ENCODE assay signal across 8 cellular contexts in the genomic region with DNA sequence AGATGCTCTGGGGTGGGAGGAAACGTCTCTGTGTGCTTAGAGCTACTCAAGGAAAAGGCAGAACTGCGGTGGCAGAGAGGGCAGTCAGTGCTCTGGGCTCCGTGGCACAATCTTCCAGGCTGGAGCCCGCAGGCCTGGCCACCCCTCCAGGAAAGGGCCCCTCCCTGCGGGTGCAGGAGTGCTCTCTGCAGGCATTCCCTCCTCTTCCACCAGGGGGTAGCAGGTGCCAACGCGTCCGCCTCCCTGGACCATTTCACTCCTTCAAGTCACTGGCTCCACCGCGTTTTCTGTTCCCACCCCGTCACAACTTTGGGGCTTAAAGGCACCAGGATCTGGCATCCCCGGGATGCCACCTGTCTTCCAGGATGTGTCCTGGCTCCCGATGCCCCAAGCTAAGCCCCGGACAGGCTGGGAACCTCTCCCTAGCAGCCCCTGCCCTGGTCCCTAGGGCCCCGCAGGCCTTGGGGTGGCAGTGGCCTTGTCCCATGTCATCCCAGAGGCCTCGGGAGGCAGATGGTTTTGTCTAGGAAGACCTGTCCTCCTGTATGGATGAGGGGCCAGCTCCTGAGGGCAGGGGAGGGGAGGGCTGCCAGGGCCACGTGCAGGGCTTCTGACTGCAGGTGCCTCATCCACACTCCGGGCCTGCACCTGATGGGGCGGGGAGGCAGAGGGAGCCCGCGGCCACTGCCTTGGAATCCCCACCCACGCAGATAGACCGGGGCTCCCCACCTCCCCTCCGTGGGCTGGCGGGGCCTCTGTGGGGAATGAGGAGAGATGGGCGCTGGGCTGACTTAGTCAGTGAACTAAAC. TPM values are rescaled to one million over a fixed set of nuclear protein-coding genes. Genes with fewer than 3 reads are reported as not detected.
DNase-seq lines count a peak whose midpoint lies in the region; ATAC-seq and TF ChIP-seq lines count a peak whose summit lies in the region.

No MANE protein-coding gene starts in this region.

- H3K4me1 Mint-ChIP-seq in brain: no peaks in the 10 kb centered on the region
- H3K4me1 Mint-ChIP-seq in activated CD8-positive, alpha-beta memory T cell treated with anti-CD3 and anti-CD28 coated beads, Interleukin-2, amount 10 ng/mL, durations not matched to agents 7 days and 5 days: no peaks in the 10 kb centered on the region

- ATAC-seq in mucosa of descending colon (peak; percentile 78), HG02970 (IDR thresholded peaks at IDR 0.05; ENCODE audit: low FRiP score, unreplicated experiment) (no peak), GM21529 (IDR thresholded peaks at IDR 0.05; ENCODE audit: unreplicated experiment) (no peak), HG03354 (IDR thresholded peaks at IDR 0.05; ENCODE audit: poor library complexity, severe bottlenecking, unreplicated experiment) (no peak)
- ATAC-seq in activated CD8-positive, alpha-beta memory T cell treated with anti-CD3 and anti-CD28 coated beads, Interleukin-2, amount 10 ng/mL, durations not matched to agents 7 days and 5 days: no peak

- TF ChIP-seq CTCF in brain (conservative IDR thresholded peaks at IDR 0.05) (peak; percentile 19 to 48), mucosa of descending colon (IDR thresholded peaks at IDR 0.05) (no peak)

- peaks cover 2% of the 10 kb centered on the region for H3K27me3 Mint-ChIP-seq in brain
- no peaks in the 10 kb centered on the region for H3K27me3 Mint-ChIP-seq in activated CD8-positive, alpha-beta memory T cell treated with anti-CD3 and anti-CD28 coated beads, Interleukin-2, amount 10 ng/mL, durations not matched to agents 7 days and 5 days

- CTCF ChIA-PET in activated CD8-positive, alpha-beta memory T cell treated with anti-CD3 and anti-CD28 coated beads, Interleukin-2, amount 10 ng/mL, durations not matched to agents 7 days and 5 days (lab: Charles Lee): no interaction called here

- no peak overlapping the region for H3K4me3 ChIP-seq in mucosa of descending colon

- H3K36me3 Mint-ChIP-seq in brain: no peaks in the 10 kb centered on the region
- H3K36me3 Mint-ChIP-seq in activated CD8-positive, alpha-beta memory T cell treated with anti-CD3 and anti-CD28 coated beads, Interleukin-2, amount 10 ng/mL, durations not matched to agents 7 days and 5 days: no peaks in the 10 kb centered on the region

- no peaks in the 10 kb centered on the region for H3K4me1 ChIP-seq in mucosa of descending colon (ENCODE audit: low read depth)

- H3K27ac Mint-ChIP-seq in brain: no peak overlapping the region
- no peak overlapping the region for H3K27ac Mint-ChIP-seq in activated CD8-positive, alpha-beta memory T cell treated with anti-CD3 and anti-CD28 coated beads, Interleukin-2, amount 10 ng/mL, durations not matched to agents 7 days and 5 days

- intact Hi-C loops in mucosa of descending colon (cut with DNase I, micrococcal nuclease): no loop called here

- DNase-seq in DMS79 treated with DMSO at 0.1 percent for 48 hours (lab: John Stamatoyannopoulos, UW): peak; percentile 23
- peak; percentile 53 for DNase-seq in HuH-7.5 (ENCODE audit: low spot score)
- peak; percentile 36 to 61 (median 60) for DNase-seq in mucosa of descending colon
- no peak for DNase-seq in activated CD8-positive, alpha-beta memory T cell treated with anti-CD3 and anti-CD28 coated beads, Interleukin-2, amount 10 ng/mL, durations not matched to agents 7 days and 5 days

- H3K9me3 ChIP-seq in mucosa of descending colon: no peaks in the 10 kb centered on the region

- no peaks in the 10 kb centered on the region for H3K9me3 Mint-ChIP-seq in brain
- H3K9me3 Mint-ChIP-seq in activated CD8-positive, alpha-beta memory T cell treated with anti-CD3 and anti-CD28 coated beads, Interleukin-2, amount 10 ng/mL, durations not matched to agents 7 days and 5 days (ENCODE audit: low read depth): peaks cover 8% of the 10 kb centered on the region

- no peak overlapping the region for H3K4me3 Mint-ChIP-seq in brain
- no peak overlapping the region for H3K4me3 Mint-ChIP-seq in activated CD8-positive, alpha-beta memory T cell treated with anti-CD3 and anti-CD28 coated beads, Interleukin-2, amount 10 ng/mL, durations not matched to agents 7 days and 5 days

- H3K36me3 ChIP-seq in mucosa of descending colon (ENCODE audit: low read depth): no peaks in the 10 kb centered on the region

RNA-seq across cellular contexts. Expression of gene KCNIP3, which starts 26.4 kb away (rescaled TPM):
- 29.5 TPM for polyA plus RNA-seq in brain (ENCODE audit: insufficient read depth, low read depth, low replicate concordance)
- total RNA-seq in mucosa of descending colon: 10 to 100 TPM in 1 of 3 donors, 1 to 10 TPM in 2; 3.0 to 12.5 (median 4.1) TPM
- total RNA-seq in activated CD8-positive, alpha-beta memory T cell treated with anti-CD3 and anti-CD28 coated beads, Interleukin-2, amount 10 ng/mL, durations not matched to agents 7 days and 5 days: not detected

RNA-seq across cellular contexts. Expression of gene PROM2, which starts 49.3 kb away (rescaled TPM):
- 1.7 TPM for polyA plus RNA-seq in brain (ENCODE audit: insufficient read depth, low read depth, low replicate concordance)
- 10 to 100 TPM; 24.4 to 44.0 (median 35.8) TPM for total RNA-seq in mucosa of descending colon
- total RNA-seq in activated CD8-positive, alpha-beta memory T cell treated with anti-CD3 and anti-CD28 coated beads, Interleukin-2, amount 10 ng/mL, durations not matched to agents 7 days and 5 days: under 1 TPM in 1 of 2 experiments, not detected in 1; 0.82 TPM

Comparison
In these comparisons a context has a peak if more than half of its experiments do, and no peak if none do; other contexts are left out.
1. RNA of gene PROM2, which starts 49.3 kb away (total RNA-seq): 24.4 to 44.0 TPM in mucosa of descending colon; 0.82 TPM in activated CD8-positive, alpha-beta memory T cell treated with anti-CD3 and anti-CD28 coated beads, Interleukin-2, amount 10 ng/mL, durations not matched to agents 7 days and 5 days; every median in the first group is over 10 times any median in the second.